Comparison of ENCODE assay signal across 11 cellular contexts in genomic region chr6:88761237-88762031, GRCh38.
A peak's percentile ranks its signal among the peaks of the same experiment; 100 is the strongest.
DNase-seq lines count a peak whose midpoint lies in the region; ATAC-seq, FAIRE-seq and TF ChIP-seq lines count a peak whose summit lies in the region.
"Had no signal": no experiment of that assay in that cellular context is flagged by ENCODE, and none has a peak within 500 bp of the region (broad histone marks: within the 10 kb centered on the region; RNA-seq: fewer than 3 reads in every experiment).

No MANE protein-coding gene starts in this region.

- H3K9me3 ChIP-seq in DOHH2 (ENCODE audit: control insufficient read depth, insufficient read depth, low read length) (no peaks in the 10 kb centered on the region), kidney (ENCODE audit: control insufficient read depth in 1 of 2, low read length in 2 of 2) (no peaks in the 10 kb centered on the region)

- H3K9ac ChIP-seq in kidney (ENCODE audit: low read length in 2 of 2), result no peak overlapping the region

- H3K36me3 ChIP-seq in DOHH2 (ENCODE audit: control insufficient read depth, low read length) (no peaks in the 10 kb centered on the region), kidney (ENCODE audit: control insufficient read depth in 1 of 2, insufficient read depth in 2 of 2, low read length in 2 of 2) (no peaks in the 10 kb centered on the region)

- H3K9me2 ChIP-seq in DOHH2 (replicated peaks; ENCODE audit: control insufficient read depth, low read length), result no peaks in the 10 kb centered on the region

- ATAC-seq in HG02870 (IDR thresholded peaks at IDR 0.05; ENCODE audit: unreplicated experiment) (peak; percentile 73), left ventricle myocardium superior (no peak)
- ATAC-seq: CD8-positive, alpha-beta T cell had no signal

- no peak for DNase-seq in GM19239 (ENCODE audit: insufficient read length, low spot score)
- peak; percentile 1 for DNase-seq in RPMI7951 (ENCODE audit: low read depth)
- DNase-seq in kidney, result no peak
- DNase-seq in left ventricle myocardium superior, result no peak
- no peak for DNase-seq in NCI-H748 (lab: John Stamatoyannopoulos, UW; ENCODE audit: unreplicated experiment)
- no peak for DNase-seq in COLO829 (ENCODE audit: low spot score)
- DNase-seq: CD8-positive, alpha-beta T cell; stimulated activated CD4-positive, alpha-beta T cell treated with anti-CD3 and anti-CD28 coated beads, Interleukin-4, amount 100 ng/mL, for 4 hours had no signal

- peak; percentile 43 for TF ChIP-seq CTCF in DOHH2 (IDR thresholded peaks at IDR 0.05; ENCODE audit: low read depth, low read length, poor library complexity, severe bottlenecking)
- no peak for TF ChIP-seq CTCF in kidney (IDR thresholded peaks at IDR 0.05; ENCODE audit: borderline replicate concordance, extremely low read depth, insufficient read depth)

- no peak overlapping the region for H3K27ac ChIP-seq in DOHH2 (ENCODE audit: low read depth, low read length)
- no peak overlapping the region for H3K27ac ChIP-seq in kidney (ENCODE audit: low read depth in 2 of 2, low read length in 2 of 2)

- FAIRE-seq in GM19239 (lab: Jason Lieb, UNC) (peak; percentile 92), kidney (lab: Jason Lieb, UNC) (no peak)
- FAIRE-seq: endometrium had no signal

- intact Hi-C loops in kidney (cut with DNase I) (no loop called here), left ventricle myocardium superior (cut with micrococcal nuclease) (no loop called here)

- H3F3A ChIP-seq in DOHH2 (ENCODE audit: control insufficient read depth, insufficient read depth), result no peaks in the 10 kb centered on the region

- H3K4me3 ChIP-seq in DOHH2 (ENCODE audit: low read length) (no peak overlapping the region), kidney (ENCODE audit: low read length in 2 of 2) (no peak overlapping the region)

- peak overlapping the region; percentile 16; the same call in 1 of the 2 replicates for H3K4me2 ChIP-seq in DOHH2 (ENCODE audit: low read length)

- no peaks in the 10 kb centered on the region for H4K20me1 ChIP-seq in DOHH2 (ENCODE audit: control insufficient read depth, insufficient read depth, low read depth, low read length)

- peaks cover 29% of the 10 kb centered on the region for H3K4me1 ChIP-seq in DOHH2 (ENCODE audit: control insufficient read depth, low read length)
- H3K4me1 ChIP-seq in kidney (ENCODE audit: control insufficient read depth in 1 of 2, insufficient read depth in 1 of 2, low read depth in 1 of 2, low read length in 2 of 2), result no peaks in the 10 kb centered on the region

- H3K79me2 ChIP-seq in DOHH2 (ENCODE audit: control insufficient read depth, low read length), result no peaks in the 10 kb centered on the region

- H3K27me3 ChIP-seq in DOHH2 (ENCODE audit: control insufficient read depth, low read length), result no peaks in the 10 kb centered on the region
